ENCODE assay signal across 36 cellular contexts in the genomic region with DNA sequence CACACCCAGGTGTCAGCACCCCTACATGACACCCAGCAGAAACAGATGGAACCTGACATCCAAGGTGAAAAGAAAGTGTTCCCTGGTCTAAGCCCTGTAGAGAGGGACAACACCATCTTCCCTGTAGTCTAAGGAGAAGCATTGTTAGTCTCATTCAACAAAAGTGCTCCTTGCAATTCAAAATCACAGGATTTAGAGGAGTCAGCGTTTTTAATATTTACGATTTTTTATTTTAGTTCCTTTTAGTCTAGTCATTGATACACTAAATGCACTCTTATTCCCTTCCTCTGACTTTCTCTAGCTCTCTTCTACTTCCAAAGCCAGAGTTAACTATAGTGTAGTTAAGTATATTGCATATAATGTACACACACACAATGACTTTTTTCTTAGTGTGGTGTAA.
"Had no signal": no experiment of that assay in that cellular context is flagged by ENCODE, and none has a peak within 500 bp of the region (broad histone marks: within the 10 kb centered on the region; RNA-seq: fewer than 3 reads in every experiment).

No MANE protein-coding gene starts in this region.

- DNase-seq: activated B cell treated with CpG ODN at 0.5 μM for 24 hours; activated CD4-positive, alpha-beta memory T cell treated with anti-CD3 and anti-CD28 coated beads for 36 hours; activated CD4-positive, alpha-beta T cell treated with anti-CD3 and anti-CD28 coated beads for 4 hours; activated CD4-positive, alpha-beta T cell treated with anti-CD3 and anti-CD28 coated beads, Interleukin-2, amount 10 ng/mL, durations not matched to agents 24 days and 14 days; activated CD4-positive, alpha-beta T cell treated with anti-CD3 and anti-CD28 coated beads, Interleukin-2, amount 50 U/mL, for 1 hour; activated CD4-positive, alpha-beta T cell treated with anti-CD3 and anti-CD28 coated beads, Interleukin-2, amount 50 U/mL, for 4 hours; activated CD4-positive, CD25-positive, alpha-beta regulatory T cell treated with anti-CD3 and anti-CD28 coated beads, Interleukin-2, amount 50 U/mL, for 72 hours; activated CD8-positive, alpha-beta memory T cell treated with anti-CD3 and anti-CD28 coated beads, Interleukin-2, amount 50 U/mL, for 4 hours; activated CD8-positive, alpha-beta T cell treated with anti-CD3 and anti-CD28 coated beads for 36 hours; activated effector memory CD4-positive, alpha-beta T cell treated with anti-CD3 and anti-CD28 coated beads, Interleukin-2, amount 50 U/mL, for 16 hours; activated gamma-delta T cell treated with Interleukin-2 at 50 U/mL for 16 hours; activated naive CD4-positive, alpha-beta T cell; activated naive CD4-positive, alpha-beta T cell treated with anti-CD3 and anti-CD28 coated beads for 36 hours; activated naive CD4-positive, alpha-beta T cell treated with anti-CD3 and anti-CD28 coated beads, Interleukin-2, amount 50 U/mL, for 16 hours; activated naive CD8-positive, alpha-beta T cell treated with anti-CD3 and anti-CD28 coated beads for 36 hours; activated T-cell treated with anti-CD3 and anti-CD28 coated beads for 4 hours; activated T-cell treated with anti-CD3 and anti-CD28 coated beads, Interleukin-2, amount 50 U/mL, for 1 hour; activated T-cell treated with anti-CD3 and anti-CD28 coated beads, Interleukin-2, amount 50 U/mL, for 4 hours; activated T-cell treated with anti-CD3 and anti-CD28 coated beads, Interleukin-2, amount 50 U/mL, for 72 hours; adrenal gland; amniotic stem cell; aorta; body of pancreas; brain microvascular endothelial cell; central memory CD4-positive, alpha-beta T cell; T-helper 2 cell; T-helper 9 cell had no signal

- H3K27ac Mint-ChIP-seq: activated B cell treated with CpG ODN at 0.5 μM for 24 hours; activated CD4-positive, alpha-beta memory T cell treated with anti-CD3 and anti-CD28 coated beads for 36 hours; activated CD4-positive, alpha-beta T cell treated with anti-CD3 and anti-CD28 coated beads, Interleukin-2, amount 10 ng/mL, durations not matched to agents 24 days and 14 days; activated CD8-positive, alpha-beta T cell treated with anti-CD3 and anti-CD28 coated beads for 36 hours; activated naive CD4-positive, alpha-beta T cell treated with anti-CD3 and anti-CD28 coated beads for 36 hours; activated naive CD4-positive, alpha-beta T cell treated with anti-CD3 and anti-CD28 coated beads, Interleukin-2, amount 50 U/mL, for 72 hours; activated naive CD8-positive, alpha-beta T cell treated with anti-CD3 and anti-CD28 coated beads for 36 hours; activated T-cell treated with anti-CD3 and anti-CD28 coated beads, Interleukin-2, amount 50 U/mL, for 72 hours; activated T-helper 1 cell treated with anti-CD3 and anti-CD28 coated beads, Interleukin-12 subunit alpha, Interleukin-12 subunit beta, Interleukin-2, Interleukin-4 antibody, amounts not matched to agents 30 ng/mL and 10 ng/mL and 1 ng/mL, durations not matched to agents 14 hours and 24 hours and 36 hours; activated T-helper 17 cell treated with anti-CD3 and anti-CD28 coated beads, Interleukin-2, amount 50 U/mL, for 72 hours; T-helper 1 cell treated with Interleukin-12 subunit alpha and Interleukin-12 subunit beta and Interleukin-4 antibody, amounts not matched to agents 30 μg/mL and 1 μg/mL, for 36 hours; T-helper 2 cell treated with Interferon-gamma antibody and Interleukin-4, amounts not matched to agents 5 μg/mL and 100 μg/mL, for 36 hours had no signal

- H3K9me3 ChIP-seq: adrenal gland, body of pancreas, breast epithelium had no signal

- FAIRE-seq: astrocyte, TTC549 had no signal

- H3K36me3 Mint-ChIP-seq: activated CD4-positive, alpha-beta memory T cell treated with anti-CD3 and anti-CD28 coated beads for 36 hours; activated naive CD4-positive, alpha-beta T cell treated with anti-CD3 and anti-CD28 coated beads, Interleukin-2, amount 50 U/mL, for 72 hours; activated naive CD8-positive, alpha-beta T cell treated with anti-CD3 and anti-CD28 coated beads for 36 hours had no signal

- H3K4me3 ChIP-seq: adrenal gland, body of pancreas, breast epithelium had no signal

- H3K4me3 Mint-ChIP-seq: activated B cell treated with CpG ODN at 0.5 μM for 24 hours; activated CD4-positive, alpha-beta memory T cell treated with anti-CD3 and anti-CD28 coated beads for 36 hours; activated CD4-positive, alpha-beta T cell treated with anti-CD3 and anti-CD28 coated beads, Interleukin-2, amount 10 ng/mL, durations not matched to agents 24 days and 14 days; activated CD8-positive, alpha-beta T cell treated with anti-CD3 and anti-CD28 coated beads for 36 hours; activated naive CD4-positive, alpha-beta T cell treated with anti-CD3 and anti-CD28 coated beads for 36 hours; activated naive CD8-positive, alpha-beta T cell treated with anti-CD3 and anti-CD28 coated beads for 36 hours; activated T-cell treated with anti-CD3 and anti-CD28 coated beads, Interleukin-2, amount 50 U/mL, for 4 hours; activated T-cell treated with anti-CD3 and anti-CD28 coated beads, Interleukin-2, amount 50 U/mL, for 72 hours; activated T-helper 1 cell treated with anti-CD3 and anti-CD28 coated beads, Interleukin-12 subunit alpha, Interleukin-12 subunit beta, Interleukin-2, Interleukin-4 antibody, amounts not matched to agents 30 ng/mL and 10 ng/mL and 1 ng/mL, durations not matched to agents 14 hours and 24 hours and 36 hours; activated T-helper 17 cell treated with anti-CD3 and anti-CD28 coated beads, Interleukin-2, amount 50 U/mL, for 72 hours; T-helper 1 cell treated with Interleukin-12 subunit alpha and Interleukin-12 subunit beta and Interleukin-4 antibody, amounts not matched to agents 30 μg/mL and 1 μg/mL, for 36 hours; T-helper 2 cell treated with Interferon-gamma antibody and Interleukin-4, amounts not matched to agents 5 μg/mL and 100 μg/mL, for 36 hours had no signal

- ATAC-seq: activated CD8-positive, alpha-beta T cell treated with anti-CD3 and anti-CD28 coated beads for 36 hours; activated naive CD4-positive, alpha-beta T cell treated with anti-CD3 and anti-CD28 coated beads, Interleukin-2, amount 50 U/mL, for 72 hours; activated T-cell treated with anti-CD3 and anti-CD28 coated beads, Interleukin-2, amount 50 U/mL, for 4 hours; activated T-cell treated with anti-CD3 and anti-CD28 coated beads, Interleukin-2, amount 50 U/mL, for 72 hours; activated T-helper 17 cell treated with anti-CD3 and anti-CD28 coated beads, Interleukin-2, amount 50 U/mL, for 72 hours; body of pancreas had no signal

- H3K9me3 Mint-ChIP-seq: activated B cell treated with CpG ODN at 0.5 μM for 24 hours; activated CD4-positive, alpha-beta memory T cell treated with anti-CD3 and anti-CD28 coated beads for 36 hours; activated CD4-positive, alpha-beta T cell treated with anti-CD3 and anti-CD28 coated beads, Interleukin-2, amount 10 ng/mL, durations not matched to agents 24 days and 14 days; activated CD8-positive, alpha-beta T cell treated with anti-CD3 and anti-CD28 coated beads for 36 hours; activated naive CD4-positive, alpha-beta T cell treated with anti-CD3 and anti-CD28 coated beads for 36 hours; activated naive CD4-positive, alpha-beta T cell treated with anti-CD3 and anti-CD28 coated beads, Interleukin-2, amount 50 U/mL, for 72 hours; activated naive CD8-positive, alpha-beta T cell treated with anti-CD3 and anti-CD28 coated beads for 36 hours; activated T-cell treated with anti-CD3 and anti-CD28 coated beads, Interleukin-2, amount 50 U/mL, for 4 hours; activated T-cell treated with anti-CD3 and anti-CD28 coated beads, Interleukin-2, amount 50 U/mL, for 72 hours; activated T-helper 1 cell treated with anti-CD3 and anti-CD28 coated beads, Interleukin-12 subunit alpha, Interleukin-12 subunit beta, Interleukin-2, Interleukin-4 antibody, amounts not matched to agents 30 ng/mL and 10 ng/mL and 1 ng/mL, durations not matched to agents 14 hours and 24 hours and 36 hours; activated T-helper 17 cell treated with anti-CD3 and anti-CD28 coated beads, Interleukin-2, amount 50 U/mL, for 72 hours; T-helper 1 cell treated with Interleukin-12 subunit alpha and Interleukin-12 subunit beta and Interleukin-4 antibody, amounts not matched to agents 30 μg/mL and 1 μg/mL, for 36 hours; T-helper 2 cell treated with Interferon-gamma antibody and Interleukin-4, amounts not matched to agents 5 μg/mL and 100 μg/mL, for 36 hours had no signal

- H3K27me3 ChIP-seq: adrenal gland, body of pancreas, brain microvascular endothelial cell, breast epithelium had no signal

- H3K36me3 ChIP-seq: adrenal gland, brain microvascular endothelial cell, breast epithelium had no signal

- H3K4me1 ChIP-seq: adrenal gland, body of pancreas, breast epithelium had no signal

- H3K4me1 Mint-ChIP-seq: activated B cell treated with CpG ODN at 0.5 μM for 24 hours; activated CD4-positive, alpha-beta T cell treated with anti-CD3 and anti-CD28 coated beads, Interleukin-2, amount 10 ng/mL, durations not matched to agents 24 days and 14 days; activated naive CD8-positive, alpha-beta T cell treated with anti-CD3 and anti-CD28 coated beads for 36 hours; activated T-helper 17 cell treated with anti-CD3 and anti-CD28 coated beads, Interleukin-2, amount 50 U/mL, for 72 hours had no signal

- H3K27ac ChIP-seq: adrenal gland, body of pancreas, brain microvascular endothelial cell, breast epithelium, VCaP had no signal
